Comparison of ENCODE assay signal across 12 cellular contexts in the genomic region with DNA sequence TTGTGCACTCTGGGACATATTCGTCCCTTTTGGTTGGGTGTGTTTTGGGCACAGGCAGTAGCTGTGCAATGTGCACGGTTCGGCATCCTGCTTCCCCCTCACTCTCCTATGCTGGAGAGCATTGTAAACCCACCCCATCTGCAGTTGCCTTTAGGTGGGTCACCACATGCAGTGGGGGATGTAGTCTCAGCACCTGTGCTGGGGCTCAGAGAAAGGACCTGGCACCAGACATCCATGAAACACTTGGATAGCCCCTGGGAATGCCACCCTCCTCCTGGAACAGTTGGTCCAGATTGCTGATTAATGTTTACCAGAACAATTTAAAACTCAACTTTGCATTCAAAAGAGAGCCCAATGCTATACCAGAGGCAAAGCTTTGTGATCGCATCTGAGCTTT.
DNase-seq lines count a peak whose midpoint lies in the region; ATAC-seq and TF ChIP-seq lines count a peak whose summit lies in the region.
"Had no signal": no experiment of that assay in that cellular context is flagged by ENCODE, and none has a peak within 500 bp of the region (broad histone marks: within the 10 kb centered on the region; RNA-seq: fewer than 3 reads in every experiment).

No MANE protein-coding gene starts in this region.

- WGBS in heart left ventricle, 4 donors: 30 to 37% (median 32%) methylated on average over 4 of the region's 4 CpGs
- 46 to 56% methylated on average over 4 of the region's 4 CpGs for WGBS in esophagus squamous epithelium, 2 donors

- DNase-seq in heart left ventricle (peak in 2 of 5 donors; percentile 5 to 17), Right ventricle myocardium inferior (ENCODE audit: missing footprints) (no peak), esophagus squamous epithelium (lab: John Stamatoyannopoulos, UW) (no peak), omental fat pad (ENCODE audit: low spot score) (peak; percentile 11), SJCRH30 (no peak), T-helper 1 cell (no peak), NOMO-1 treated with dmso at 0.1 percent for 144 hours (lab: John Stamatoyannopoulos, UW; ENCODE audit: unreplicated experiment) (no peak)
- DNase-seq in stimulated activated CD4-positive, alpha-beta T cell treated with anti-CD3 and anti-CD28 coated beads, Interleukin-4, amount 100 ng/mL, for 4 hours: no peak
- DNase-seq: NCI-H1092, NCI-H526 treated with DMSO at 0.1 percent for 48 hours, substantia nigra had no signal

- intact Hi-C loops in heart left ventricle (cut with DNase I) (loop anchor here in 2 of 10 donors (1.0 to 10.0 kb wide), 2 partner anchors 32 to 123 kb away; a partner anchor contains a TSS), Right ventricle myocardium inferior (cut with DNase I) (loop anchor here (5.0 kb wide), 1 partner anchor 185 kb away; no protein-coding TSS in a partner anchor), esophagus squamous epithelium (cut with DNase I) (loop anchor here (10.0 kb wide), 1 partner anchor 123 kb away; a partner anchor contains a TSS)

- H3K36me3 ChIP-seq in heart left ventricle (no peaks in the 10 kb centered on the region), esophagus squamous epithelium (no peaks in the 10 kb centered on the region), SJCRH30 (no peaks in the 10 kb centered on the region)
- H3K36me3 ChIP-seq: BE2C had no signal

- H3K4me3 ChIP-seq in heart left ventricle (peak overlapping the region in 1 of 12 donors; percentile 19), esophagus squamous epithelium (peak overlapping the region in 1 of 4 donors; percentile 34), SJCRH30 (no peak overlapping the region)

- peak overlapping the region; percentile 70 to 89 (median 82) for H3K27ac ChIP-seq in heart left ventricle
- peak overlapping the region; percentile 26 to 85 (median 66) for H3K27ac ChIP-seq in esophagus squamous epithelium
- no peak overlapping the region for H3K27ac ChIP-seq in SJCRH30

- H3K4me1 ChIP-seq in heart left ventricle: peaks cover 5 to 68% (median 50%) of the 10 kb centered on the region in 12 donors
- peaks cover 16 to 65% (median 42%) of the 10 kb centered on the region in 3 donors for H3K4me1 ChIP-seq in esophagus squamous epithelium
- peaks cover 44% of the 10 kb centered on the region for H3K4me1 ChIP-seq in SJCRH30
- H3K4me1 ChIP-seq: BE2C had no signal

- ATAC-seq in heart left ventricle (peak in 1 of 4 donors; percentile 23), Right ventricle myocardium inferior (no peak), omental fat pad (ENCODE audit: low FRiP score) (no peak)

- no peaks in the 10 kb centered on the region for H3K27me3 ChIP-seq in heart left ventricle
- no peaks in the 10 kb centered on the region for H3K27me3 ChIP-seq in esophagus squamous epithelium
- peaks cover under 1% of the 10 kb centered on the region; the same call in 1 of the 2 replicates for H3K27me3 ChIP-seq in SJCRH30
- H3K27me3 ChIP-seq: BE2C had no signal

- no peak for TF ChIP-seq POLR2A in heart left ventricle (IDR thresholded peaks at IDR 0.05)
- no peak for TF ChIP-seq POLR2A in esophagus squamous epithelium (IDR thresholded peaks at IDR 0.05)

- TF ChIP-seq CTCF in heart left ventricle (IDR thresholded peaks at IDR 0.05): no peak
- TF ChIP-seq CTCF in esophagus squamous epithelium (IDR thresholded peaks at IDR 0.05): no peak
- TF ChIP-seq CTCF in omental fat pad (IDR thresholded peaks at IDR 0.05): no peak

- H3K9me3 ChIP-seq in heart left ventricle: no peaks in the 10 kb centered on the region
- no peaks in the 10 kb centered on the region for H3K9me3 ChIP-seq in esophagus squamous epithelium
- H3K9me3 ChIP-seq in SJCRH30 (replicated peaks): no peaks in the 10 kb centered on the region
- H3K9me3 ChIP-seq: BE2C had no signal
